ENCODE assay signal across 8 cellular contexts in the genomic region with DNA sequence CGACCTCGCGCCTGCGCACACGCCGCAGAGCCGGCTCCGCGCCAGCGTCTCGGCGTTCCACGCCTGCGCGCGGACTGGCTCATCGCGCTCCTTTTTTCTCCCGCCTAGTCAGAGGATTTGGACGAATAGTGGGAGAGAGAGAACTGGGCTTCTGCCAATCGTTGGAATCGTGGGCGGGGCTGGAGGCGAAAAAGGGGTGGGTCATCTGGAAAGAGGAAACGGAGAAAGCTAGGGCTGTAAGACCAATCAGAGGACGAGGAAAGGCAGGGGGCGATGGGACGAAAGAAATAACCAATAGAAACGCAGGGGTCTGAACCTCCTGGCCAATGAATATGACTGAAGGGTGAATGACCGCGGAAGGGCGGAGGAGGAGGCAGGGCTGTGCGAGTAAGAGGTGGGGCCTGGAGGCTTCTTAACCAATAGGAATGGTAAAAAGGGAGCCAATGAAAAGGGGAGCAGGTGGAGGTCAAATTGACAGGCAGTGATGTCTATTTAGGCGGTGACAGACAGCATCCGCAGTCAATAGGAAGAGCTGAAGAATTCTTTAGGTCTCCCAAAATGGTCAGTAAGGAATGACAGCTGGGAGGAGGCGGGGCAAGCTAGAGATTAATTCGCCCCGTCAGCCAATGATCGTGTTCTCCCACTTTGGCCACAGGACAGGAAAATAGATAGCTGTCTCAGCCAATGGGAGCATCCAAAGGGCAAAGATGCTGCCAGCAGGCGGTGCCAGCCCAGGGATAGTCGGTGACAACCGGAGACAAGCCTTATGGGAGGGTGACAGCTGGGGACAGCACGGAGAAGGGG. TPM values are rescaled to one million over a fixed set of nuclear protein-coding genes. Genes with fewer than 3 reads are reported as not detected.
DNase-seq lines count a peak whose midpoint lies in the region; ATAC-seq, FAIRE-seq and TF ChIP-seq lines count a peak whose summit lies in the region.

A gene with protein sequence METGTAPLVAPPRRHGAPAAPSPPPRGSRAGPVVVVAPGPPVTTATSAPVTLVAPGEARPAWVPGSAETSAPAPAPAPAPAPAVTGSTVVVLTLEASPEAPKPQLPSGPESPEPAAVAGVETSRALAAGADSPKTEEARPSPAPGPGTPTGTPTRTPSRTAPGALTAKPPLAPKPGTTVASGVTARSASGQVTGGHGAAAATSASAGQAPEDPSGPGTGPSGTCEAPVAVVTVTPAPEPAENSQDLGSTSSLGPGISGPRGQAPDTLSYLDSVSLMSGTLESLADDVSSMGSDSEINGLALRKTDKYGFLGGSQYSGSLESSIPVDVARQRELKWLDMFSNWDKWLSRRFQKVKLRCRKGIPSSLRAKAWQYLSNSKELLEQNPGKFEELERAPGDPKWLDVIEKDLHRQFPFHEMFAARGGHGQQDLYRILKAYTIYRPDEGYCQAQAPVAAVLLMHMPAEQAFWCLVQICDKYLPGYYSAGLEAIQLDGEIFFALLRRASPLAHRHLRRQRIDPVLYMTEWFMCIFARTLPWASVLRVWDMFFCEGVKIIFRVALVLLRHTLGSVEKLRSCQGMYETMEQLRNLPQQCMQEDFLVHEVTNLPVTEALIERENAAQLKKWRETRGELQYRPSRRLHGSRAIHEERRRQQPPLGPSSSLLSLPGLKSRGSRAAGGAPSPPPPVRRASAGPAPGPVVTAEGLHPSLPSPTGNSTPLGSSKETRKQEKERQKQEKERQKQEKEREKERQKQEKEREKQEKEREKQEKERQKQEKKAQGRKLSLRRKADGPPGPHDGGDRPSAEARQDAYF (minus strand): TSS at position 51 of the 804 bp plus-strand sequence. CDS start 311 bp downstream, outside the sequence.

- peaks cover 23% of the 10 kb centered on the region for H3K36me3 Mint-ChIP-seq in activated CD4-positive, alpha-beta T cell treated with anti-CD3 and anti-CD28 coated beads, Interleukin-2, amount 10 ng/mL, durations not matched to agents 24 days and 14 days (ENCODE audit: low read depth)

- DNase-seq in Ammon's horn (ENCODE audit: low spot score) (peak; percentile 100), NCI-H526 (lab: John Stamatoyannopoulos, UW) (peak; percentile 99 to 100), kidney epithelial cell (ENCODE audit: low read depth) (peak; percentile 100)
- DNase-seq in activated CD4-positive, alpha-beta T cell treated with anti-CD3 and anti-CD28 coated beads, Interleukin-2, amount 10 ng/mL, durations not matched to agents 24 days and 14 days, result peak; percentile 100
- DNase-seq in stimulated activated CD4-positive, alpha-beta T cell treated with anti-CD3 and anti-CD28 coated beads, Interleukin-15, amount 100 ng/mL, for 24 hours, result peak; percentile 99

- H3K36me3 ChIP-seq in kidney epithelial cell (ENCODE audit: control insufficient read depth, insufficient read depth, low read length), result no peaks in the 10 kb centered on the region

- peak within 1 kb of the TSS; percentile 94 for H3K27ac Mint-ChIP-seq in activated CD4-positive, alpha-beta T cell treated with anti-CD3 and anti-CD28 coated beads, Interleukin-2, amount 10 ng/mL, durations not matched to agents 24 days and 14 days

- H3K27me3 Mint-ChIP-seq in activated CD4-positive, alpha-beta T cell treated with anti-CD3 and anti-CD28 coated beads, Interleukin-2, amount 10 ng/mL, durations not matched to agents 24 days and 14 days, result peaks cover 4% of the 10 kb centered on the region

- FAIRE-seq in colon (lab: Jason Lieb, UNC), result peak; percentile 99

- H3K4me1 Mint-ChIP-seq in activated CD4-positive, alpha-beta T cell treated with anti-CD3 and anti-CD28 coated beads, Interleukin-2, amount 10 ng/mL, durations not matched to agents 24 days and 14 days, result peaks cover 42% of the 10 kb centered on the region

- H3K27me3 ChIP-seq in kidney epithelial cell (ENCODE audit: control insufficient read depth, insufficient read depth, low read length), result no peaks in the 10 kb centered on the region

- intact Hi-C loops in activated CD4-positive, alpha-beta T cell treated with anti-CD3 and anti-CD28 coated beads, Interleukin-2, amount 10 ng/mL, durations not matched to agents 24 days and 14 days (cut with micrococcal nuclease), result loop anchor here (1.0 to 10.0 kb wide), 9 partner anchors 8 to 376 kb away; a partner anchor contains a TSS

- peak; percentile 27 for TF ChIP-seq CTCF in kidney epithelial cell (IDR thresholded peaks at IDR 0.05; ENCODE audit: insufficient read depth, low read length, poor library complexity, severe bottlenecking)

- peak within 1 kb of the TSS; percentile 90 for H3K4me3 Mint-ChIP-seq in activated CD4-positive, alpha-beta T cell treated with anti-CD3 and anti-CD28 coated beads, Interleukin-2, amount 10 ng/mL, durations not matched to agents 24 days and 14 days

- H3K4me3 ChIP-seq in kidney epithelial cell (ENCODE audit: low read depth, low read length), result peak within 1 kb of the TSS; percentile 78

- H3K9me3 Mint-ChIP-seq in activated CD4-positive, alpha-beta T cell treated with anti-CD3 and anti-CD28 coated beads, Interleukin-2, amount 10 ng/mL, durations not matched to agents 24 days and 14 days, result no peaks in the 10 kb centered on the region

- ATAC-seq in GM19328 (IDR thresholded peaks at IDR 0.05; ENCODE audit: unreplicated experiment) (peak; percentile 70), HG03469 (IDR thresholded peaks at IDR 0.05; ENCODE audit: unreplicated experiment) (peak; percentile 51)

RNA-seq across cellular contexts. Expression of the gene that starts here (rescaled TPM):
- 68.9 TPM in 2 replicates for total RNA-seq in activated CD4-positive, alpha-beta T cell treated with anti-CD3 and anti-CD28 coated beads, Interleukin-2, amount 10 ng/mL, durations not matched to agents 24 days and 14 days
- total RNA-seq in kidney epithelial cell, result 47.0 and 51.9 TPM in 2 replicates

Comparison
In these comparisons a context has a peak if more than half of its experiments do, and no peak if none do; other contexts are left out.
1. Peak in every context shown above with its lines: DNase-seq, ATAC-seq and H3K4me3 ChIP-seq.